25 cellular contexts compared by ENCODE assay signal in genomic region chr1:56464294-56464693, GRCh38.
"Had no signal": no experiment of that assay in that cellular context is flagged by ENCODE, and none has a peak within 500 bp of the region (broad histone marks: within the 10 kb centered on the region; RNA-seq: fewer than 3 reads in every experiment).

No MANE protein-coding gene starts in this region.

- H3K4me3 ChIP-seq: colonic mucosa, esophagus squamous epithelium, gastrocnemius medialis, hepatocyte, left ventricle myocardium inferior, lower lobe of right lung, mucosa of descending colon had no signal

- H3K27ac ChIP-seq: colonic mucosa, epithelial cell of prostate, esophagus squamous epithelium, gastrocnemius medialis, hepatocyte, left ventricle myocardium inferior, lower lobe of right lung had no signal

- H3K36me3 ChIP-seq: colonic mucosa, esophagus squamous epithelium, gastrocnemius medialis, left ventricle myocardium inferior, lower lobe of right lung had no signal

- H3K4me1 ChIP-seq: colonic mucosa, gastrocnemius medialis had no signal

- ATAC-seq: effector memory CD8-positive, alpha-beta T cell; esophagus mucosa; gastrocnemius medialis; left colon; left lobe of liver; mucosa of descending colon had no signal

- H3K27me3 ChIP-seq: colonic mucosa, esophagus squamous epithelium, gastrocnemius medialis, hepatocyte had no signal

- H3K9me3 ChIP-seq: colonic mucosa, esophagus squamous epithelium, gastrocnemius medialis, left ventricle myocardium inferior, lower lobe of right lung, mucosa of descending colon had no signal

- DNase-seq: cerebellar nuclear complex; colonic mucosa; cortex of kidney; effector CD8-positive, alpha-beta T cell; effector memory CD8-positive, alpha-beta T cell; endodermal cell; erythroblast; esophagus squamous epithelium; foreskin melanocyte; gastrocnemius medialis; glutamatergic neuron; head of caudate nucleus; hypothalamus; immature natural killer cell; kidney; kidney glomerular epithelial cell; left colon; left ventricle myocardium inferior; lower lobe of right lung; mesenchymal stem cell; mucosa of descending colon had no signal

- H3K79me2 ChIP-seq: hepatocyte had no signal

- H3K4me2 ChIP-seq: hepatocyte had no signal

- H2AFZ ChIP-seq: hepatocyte had no signal
